Comparison of ENCODE assay signal across 2 cellular contexts in the genomic region with DNA sequence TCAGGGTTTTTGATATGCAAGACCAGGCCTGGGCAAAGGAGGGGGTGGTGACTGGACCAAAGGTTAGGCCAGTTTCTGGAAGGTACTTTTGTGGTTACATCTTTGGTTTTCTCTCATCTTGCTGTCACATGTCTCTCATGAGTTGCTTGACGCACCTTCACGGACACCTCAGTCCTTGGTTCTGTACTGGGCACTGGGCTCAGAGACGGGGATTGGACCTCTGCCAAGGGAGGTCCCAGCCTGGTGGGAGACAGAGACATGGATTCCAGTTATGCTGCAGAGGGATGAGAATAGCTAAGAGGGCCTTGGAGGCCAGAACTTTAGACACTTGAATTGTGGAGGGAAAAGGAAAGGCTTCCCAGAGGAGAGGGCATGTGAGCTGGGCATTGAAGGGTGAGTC.
TF ChIP-seq lines count a peak whose summit lies in the region.

No MANE protein-coding gene starts in this region.

TF ChIP-seq in SK-N-SH, 30 proteins besides CTCF, POLR2A, EP300 and RAD21:
- TF ChIP-seq, protein P1, sequence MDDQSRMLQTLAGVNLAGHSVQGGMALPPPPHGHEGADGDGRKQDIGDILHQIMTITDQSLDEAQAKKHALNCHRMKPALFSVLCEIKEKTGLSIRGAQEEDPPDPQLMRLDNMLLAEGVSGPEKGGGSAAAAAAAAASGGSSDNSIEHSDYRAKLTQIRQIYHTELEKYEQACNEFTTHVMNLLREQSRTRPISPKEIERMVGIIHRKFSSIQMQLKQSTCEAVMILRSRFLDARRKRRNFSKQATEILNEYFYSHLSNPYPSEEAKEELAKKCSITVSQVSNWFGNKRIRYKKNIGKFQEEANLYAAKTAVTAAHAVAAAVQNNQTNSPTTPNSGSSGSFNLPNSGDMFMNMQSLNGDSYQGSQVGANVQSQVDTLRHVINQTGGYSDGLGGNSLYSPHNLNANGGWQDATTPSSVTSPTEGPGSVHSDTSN (IDR thresholded peaks at IDR 0.05): no peak
- TF ChIP-seq MEF2A (IDR thresholded peaks at IDR 0.05; ENCODE audit: borderline replicate concordance, low read depth) (no peak), ELF1 (IDR thresholded peaks at IDR 0.05) (no peak), TAF1 (IDR thresholded peaks at IDR 0.05; ENCODE audit: borderline replicate concordance, low read depth, low read length) (no peak), FOSL2 (IDR thresholded peaks at IDR 0.05; ENCODE audit: borderline replicate concordance, low read depth) (no peak), POLR2AphosphoS5 (IDR thresholded peaks at IDR 0.05; ENCODE audit: low read depth, low read length) (no peak), RFX5 (IDR thresholded peaks at IDR 0.05; ENCODE audit: low read length) (no peak), GATA2 (CRISPR knock-in tag; IDR thresholded peaks at IDR 0.05) (no peak), SMC3 (IDR thresholded peaks at IDR 0.05; ENCODE audit: low read depth, low read length) (no peak), SIN3A (IDR thresholded peaks at IDR 0.05; ENCODE audit: borderline replicate concordance, low read depth, low read length) (no peak), FOXM1 (IDR thresholded peaks at IDR 0.05; ENCODE audit: low read depth) (no peak), TCF12 (IDR thresholded peaks at IDR 0.05) (no peak), EZH2phosphoT487 (IDR thresholded peaks at IDR 0.05; ENCODE audit: borderline replicate concordance, low read depth) (no peak), YY1 (IDR thresholded peaks at IDR 0.05; ENCODE audit: low read depth) (no peak), NFIC (IDR thresholded peaks at IDR 0.05; ENCODE audit: borderline replicate concordance) (no peak)
- TF ChIP-seq, protein P2, sequence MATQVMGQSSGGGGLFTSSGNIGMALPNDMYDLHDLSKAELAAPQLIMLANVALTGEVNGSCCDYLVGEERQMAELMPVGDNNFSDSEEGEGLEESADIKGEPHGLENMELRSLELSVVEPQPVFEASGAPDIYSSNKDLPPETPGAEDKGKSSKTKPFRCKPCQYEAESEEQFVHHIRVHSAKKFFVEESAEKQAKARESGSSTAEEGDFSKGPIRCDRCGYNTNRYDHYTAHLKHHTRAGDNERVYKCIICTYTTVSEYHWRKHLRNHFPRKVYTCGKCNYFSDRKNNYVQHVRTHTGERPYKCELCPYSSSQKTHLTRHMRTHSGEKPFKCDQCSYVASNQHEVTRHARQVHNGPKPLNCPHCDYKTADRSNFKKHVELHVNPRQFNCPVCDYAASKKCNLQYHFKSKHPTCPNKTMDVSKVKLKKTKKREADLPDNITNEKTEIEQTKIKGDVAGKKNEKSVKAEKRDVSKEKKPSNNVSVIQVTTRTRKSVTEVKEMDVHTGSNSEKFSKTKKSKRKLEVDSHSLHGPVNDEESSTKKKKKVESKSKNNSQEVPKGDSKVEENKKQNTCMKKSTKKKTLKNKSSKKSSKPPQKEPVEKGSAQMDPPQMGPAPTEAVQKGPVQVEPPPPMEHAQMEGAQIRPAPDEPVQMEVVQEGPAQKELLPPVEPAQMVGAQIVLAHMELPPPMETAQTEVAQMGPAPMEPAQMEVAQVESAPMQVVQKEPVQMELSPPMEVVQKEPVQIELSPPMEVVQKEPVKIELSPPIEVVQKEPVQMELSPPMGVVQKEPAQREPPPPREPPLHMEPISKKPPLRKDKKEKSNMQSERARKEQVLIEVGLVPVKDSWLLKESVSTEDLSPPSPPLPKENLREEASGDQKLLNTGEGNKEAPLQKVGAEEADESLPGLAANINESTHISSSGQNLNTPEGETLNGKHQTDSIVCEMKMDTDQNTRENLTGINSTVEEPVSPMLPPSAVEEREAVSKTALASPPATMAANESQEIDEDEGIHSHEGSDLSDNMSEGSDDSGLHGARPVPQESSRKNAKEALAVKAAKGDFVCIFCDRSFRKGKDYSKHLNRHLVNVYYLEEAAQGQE (IDR thresholded peaks at IDR 0.05; ENCODE audit: low read depth, low read length): no peak
- TF ChIP-seq, protein P3, sequence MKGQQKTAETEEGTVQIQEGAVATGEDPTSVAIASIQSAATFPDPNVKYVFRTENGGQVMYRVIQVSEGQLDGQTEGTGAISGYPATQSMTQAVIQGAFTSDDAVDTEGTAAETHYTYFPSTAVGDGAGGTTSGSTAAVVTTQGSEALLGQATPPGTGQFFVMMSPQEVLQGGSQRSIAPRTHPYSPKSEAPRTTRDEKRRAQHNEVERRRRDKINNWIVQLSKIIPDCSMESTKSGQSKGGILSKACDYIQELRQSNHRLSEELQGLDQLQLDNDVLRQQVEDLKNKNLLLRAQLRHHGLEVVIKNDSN (IDR thresholded peaks at IDR 0.05; ENCODE audit: borderline replicate concordance, low read depth): no peak
- TF ChIP-seq, protein P4, sequence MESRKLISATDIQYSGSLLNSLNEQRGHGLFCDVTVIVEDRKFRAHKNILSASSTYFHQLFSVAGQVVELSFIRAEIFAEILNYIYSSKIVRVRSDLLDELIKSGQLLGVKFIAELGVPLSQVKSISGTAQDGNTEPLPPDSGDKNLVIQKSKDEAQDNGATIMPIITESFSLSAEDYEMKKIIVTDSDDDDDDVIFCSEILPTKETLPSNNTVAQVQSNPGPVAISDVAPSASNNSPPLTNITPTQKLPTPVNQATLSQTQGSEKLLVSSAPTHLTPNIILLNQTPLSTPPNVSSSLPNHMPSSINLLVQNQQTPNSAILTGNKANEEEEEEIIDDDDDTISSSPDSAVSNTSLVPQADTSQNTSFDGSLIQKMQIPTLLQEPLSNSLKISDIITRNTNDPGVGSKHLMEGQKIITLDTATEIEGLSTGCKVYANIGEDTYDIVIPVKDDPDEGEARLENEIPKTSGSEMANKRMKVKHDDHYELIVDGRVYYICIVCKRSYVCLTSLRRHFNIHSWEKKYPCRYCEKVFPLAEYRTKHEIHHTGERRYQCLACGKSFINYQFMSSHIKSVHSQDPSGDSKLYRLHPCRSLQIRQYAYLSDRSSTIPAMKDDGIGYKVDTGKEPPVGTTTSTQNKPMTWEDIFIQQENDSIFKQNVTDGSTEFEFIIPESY (IDR thresholded peaks at IDR 0.05; ENCODE audit: borderline replicate concordance, low read depth): no peak
- TF ChIP-seq, protein P5, sequence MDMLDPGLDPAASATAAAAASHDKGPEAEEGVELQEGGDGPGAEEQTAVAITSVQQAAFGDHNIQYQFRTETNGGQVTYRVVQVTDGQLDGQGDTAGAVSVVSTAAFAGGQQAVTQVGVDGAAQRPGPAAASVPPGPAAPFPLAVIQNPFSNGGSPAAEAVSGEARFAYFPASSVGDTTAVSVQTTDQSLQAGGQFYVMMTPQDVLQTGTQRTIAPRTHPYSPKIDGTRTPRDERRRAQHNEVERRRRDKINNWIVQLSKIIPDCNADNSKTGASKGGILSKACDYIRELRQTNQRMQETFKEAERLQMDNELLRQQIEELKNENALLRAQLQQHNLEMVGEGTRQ (IDR thresholded peaks at IDR 0.05; ENCODE audit: borderline replicate concordance, low read depth, low read length): no peak
- TF ChIP-seq, protein P6, sequence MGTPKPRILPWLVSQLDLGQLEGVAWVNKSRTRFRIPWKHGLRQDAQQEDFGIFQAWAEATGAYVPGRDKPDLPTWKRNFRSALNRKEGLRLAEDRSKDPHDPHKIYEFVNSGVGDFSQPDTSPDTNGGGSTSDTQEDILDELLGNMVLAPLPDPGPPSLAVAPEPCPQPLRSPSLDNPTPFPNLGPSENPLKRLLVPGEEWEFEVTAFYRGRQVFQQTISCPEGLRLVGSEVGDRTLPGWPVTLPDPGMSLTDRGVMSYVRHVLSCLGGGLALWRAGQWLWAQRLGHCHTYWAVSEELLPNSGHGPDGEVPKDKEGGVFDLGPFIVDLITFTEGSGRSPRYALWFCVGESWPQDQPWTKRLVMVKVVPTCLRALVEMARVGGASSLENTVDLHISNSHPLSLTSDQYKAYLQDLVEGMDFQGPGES (IDR thresholded peaks at IDR 0.05; ENCODE audit: low read depth, low read length): no peak

TF ChIP-seq in SK-N-SH treated with all-trans-retinoic acid at 6 μM for 48 hours, 23 proteins besides CTCF, POLR2A, EP300 and RAD21 (continued from another document):
- no peak for TF ChIP-seq ZNF70 (CRISPR knock-in tag; IDR thresholded peaks at IDR 0.05)
- no peak for TF ChIP-seq GLIS3 (CRISPR knock-in tag; IDR thresholded peaks at IDR 0.05)
- TF ChIP-seq, protein P7, sequence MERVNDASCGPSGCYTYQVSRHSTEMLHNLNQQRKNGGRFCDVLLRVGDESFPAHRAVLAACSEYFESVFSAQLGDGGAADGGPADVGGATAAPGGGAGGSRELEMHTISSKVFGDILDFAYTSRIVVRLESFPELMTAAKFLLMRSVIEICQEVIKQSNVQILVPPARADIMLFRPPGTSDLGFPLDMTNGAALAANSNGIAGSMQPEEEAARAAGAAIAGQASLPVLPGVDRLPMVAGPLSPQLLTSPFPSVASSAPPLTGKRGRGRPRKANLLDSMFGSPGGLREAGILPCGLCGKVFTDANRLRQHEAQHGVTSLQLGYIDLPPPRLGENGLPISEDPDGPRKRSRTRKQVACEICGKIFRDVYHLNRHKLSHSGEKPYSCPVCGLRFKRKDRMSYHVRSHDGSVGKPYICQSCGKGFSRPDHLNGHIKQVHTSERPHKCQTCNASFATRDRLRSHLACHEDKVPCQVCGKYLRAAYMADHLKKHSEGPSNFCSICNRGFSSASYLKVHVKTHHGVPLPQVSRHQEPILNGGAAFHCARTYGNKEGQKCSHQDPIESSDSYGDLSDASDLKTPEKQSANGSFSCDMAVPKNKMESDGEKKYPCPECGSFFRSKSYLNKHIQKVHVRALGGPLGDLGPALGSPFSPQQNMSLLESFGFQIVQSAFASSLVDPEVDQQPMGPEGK (CRISPR knock-in tag; IDR thresholded peaks at IDR 0.05; ENCODE audit: borderline replicate concordance): no peak
- TF ChIP-seq PPARA (CRISPR knock-in tag; IDR thresholded peaks at IDR 0.05; ENCODE audit: borderline replicate concordance): no peak
- no peak for TF ChIP-seq ESRRG (CRISPR knock-in tag; IDR thresholded peaks at IDR 0.05)
- no peak for TF ChIP-seq OSR1 (CRISPR knock-in tag; IDR thresholded peaks at IDR 0.05)
- TF ChIP-seq ZC3H10 (CRISPR knock-in tag; IDR thresholded peaks at IDR 0.05): no peak
- TF ChIP-seq SNAI2 (CRISPR knock-in tag; IDR thresholded peaks at IDR 0.05): no peak
- TF ChIP-seq ARNTL (CRISPR knock-in tag; IDR thresholded peaks at IDR 0.05; ENCODE audit: borderline replicate concordance, low read depth): no peak
- no peak for TF ChIP-seq ISL1 (CRISPR knock-in tag; IDR thresholded peaks at IDR 0.05)
- TF ChIP-seq BACH2 (CRISPR knock-in tag; IDR thresholded peaks at IDR 0.05; ENCODE audit: borderline replicate concordance): no peak
- TF ChIP-seq ZFP30 (CRISPR knock-in tag; IDR thresholded peaks at IDR 0.05): no peak
